ENCODE assay signal across 13 cellular contexts in the genomic region with DNA sequence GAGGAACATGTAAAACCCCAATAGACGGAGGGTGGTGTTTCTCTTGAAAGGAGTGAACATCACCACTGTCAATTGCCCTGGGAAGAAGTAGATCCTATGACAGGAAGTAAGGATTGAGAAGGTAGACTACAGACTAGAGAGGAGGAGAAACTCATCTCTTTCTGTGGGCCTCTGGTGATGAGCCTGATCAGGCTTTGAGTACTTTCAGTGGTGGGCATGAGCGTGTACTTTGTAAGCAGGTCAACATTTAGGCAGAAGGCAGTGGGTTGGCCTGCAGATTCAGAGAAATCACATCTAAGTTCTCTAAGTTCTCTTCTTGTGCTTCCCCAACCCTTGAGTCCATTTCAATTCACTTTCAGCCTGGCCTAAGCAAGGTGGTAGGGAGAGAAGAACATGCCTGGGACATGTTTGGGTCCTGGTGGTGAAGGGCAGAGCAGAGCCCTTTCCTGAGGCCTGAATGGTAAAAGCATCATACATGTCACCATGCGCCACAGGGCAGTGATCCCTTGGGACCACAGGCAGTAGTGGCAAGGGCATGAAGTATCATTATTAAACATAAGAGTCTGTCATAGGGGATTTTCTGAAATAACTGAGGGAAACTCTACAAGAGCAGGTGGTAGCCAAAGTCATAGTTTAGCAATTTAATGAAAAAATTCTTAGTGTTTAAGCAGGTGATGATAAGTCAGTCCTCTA. TPM values are rescaled to one million over a fixed set of nuclear protein-coding genes. Genes with fewer than 3 reads are reported as not detected.
DNase-seq lines count a peak whose midpoint lies in the region; ATAC-seq and TF ChIP-seq lines count a peak whose summit lies in the region.
"Had no signal": no experiment of that assay in that cellular context is flagged by ENCODE, and none has a peak within 500 bp of the region (broad histone marks: within the 10 kb centered on the region; RNA-seq: fewer than 3 reads in every experiment).

No MANE protein-coding gene starts in this region.

- no peaks in the 10 kb centered on the region for H3K4me1 ChIP-seq in right cardiac atrium (ENCODE audit: control insufficient read depth, insufficient read depth, low read length)

- H3K27me3 ChIP-seq in right cardiac atrium (ENCODE audit: control insufficient read depth, insufficient read depth) = no peaks in the 10 kb centered on the region

- H3K9me3 ChIP-seq in right cardiac atrium (ENCODE audit: control insufficient read depth, low read length) = no peaks in the 10 kb centered on the region

- H3K4me3 Mint-ChIP-seq in activated CD4-positive, alpha-beta memory T cell treated with anti-CD3 and anti-CD28 coated beads for 36 hours = no peak overlapping the region
- H3K4me3 Mint-ChIP-seq: activated T-cell treated with anti-CD3 and anti-CD28 coated beads, Interleukin-2, amount 50 U/mL, for 72 hours had no signal

- peaks cover 10% of the 10 kb centered on the region for H3K9me3 Mint-ChIP-seq in activated CD4-positive, alpha-beta memory T cell treated with anti-CD3 and anti-CD28 coated beads for 36 hours
- H3K9me3 Mint-ChIP-seq: activated T-cell treated with anti-CD3 and anti-CD28 coated beads, Interleukin-2, amount 50 U/mL, for 72 hours had no signal

- CTCF ChIA-PET in activated CD4-positive, alpha-beta memory T cell treated with anti-CD3 and anti-CD28 coated beads for 36 hours (lab: Charles Lee) = no interaction called here

- H3K4me1 Mint-ChIP-seq in activated CD4-positive, alpha-beta memory T cell treated with anti-CD3 and anti-CD28 coated beads for 36 hours (ENCODE audit: low read depth) = no peaks in the 10 kb centered on the region

- intact Hi-C loops in right cardiac atrium (cut with DNase I) (no loop called here), Right ventricle myocardium inferior (cut with DNase I) (no loop called here)
- intact Hi-C loops in activated CD4-positive, alpha-beta memory T cell treated with anti-CD3 and anti-CD28 coated beads for 36 hours (cut with micrococcal nuclease) = no loop called here

- TF ChIP-seq CTCF in foreskin fibroblast (IDR thresholded peaks at IDR 0.05; ENCODE audit: low read depth, low read length) = no peak

- H3K27ac ChIP-seq in right cardiac atrium (ENCODE audit: low read length) = peak overlapping the region; percentile 28
- H3K27ac ChIP-seq: VCaP had no signal

- H3K4me3 ChIP-seq in right cardiac atrium (ENCODE audit: low read length) (no peak overlapping the region), foreskin fibroblast (ENCODE audit: low read depth in 1 of 2, low read length in 2 of 2) (no peak overlapping the region)

- DNase-seq in right cardiac atrium (no peak), Right ventricle myocardium inferior (ENCODE audit: missing footprints) (no peak), foreskin fibroblast (no peak), HUDEP-2 (lab: John Stamatoyannopoulos, UW; ENCODE audit: unreplicated experiment in 76 of 76) (no peak), NCI-H82 (lab: John Stamatoyannopoulos, UW) (no peak)
- no peak for DNase-seq in activated CD4-positive, alpha-beta memory T cell treated with anti-CD3 and anti-CD28 coated beads for 36 hours
- DNase-seq: activated T-cell treated with anti-CD3 and anti-CD28 coated beads, Interleukin-2, amount 50 U/mL, for 72 hours; DMS79 treated with DMSO at 0.1 percent for 48 hours; NCI-H446 treated with DMSO at 0.1 percent for 48 hours had no signal

- peaks cover 2% of the 10 kb centered on the region for H3K27me3 Mint-ChIP-seq in activated CD4-positive, alpha-beta memory T cell treated with anti-CD3 and anti-CD28 coated beads for 36 hours

- no peak overlapping the region for H3K27ac Mint-ChIP-seq in activated CD4-positive, alpha-beta memory T cell treated with anti-CD3 and anti-CD28 coated beads for 36 hours
- H3K27ac Mint-ChIP-seq: activated T-cell treated with anti-CD3 and anti-CD28 coated beads, Interleukin-2, amount 50 U/mL, for 72 hours had no signal

- POLR2A ChIA-PET in activated CD4-positive, alpha-beta memory T cell treated with anti-CD3 and anti-CD28 coated beads for 36 hours (lab: Charles Lee) = no interaction called here

- ATAC-seq in right cardiac atrium (peak in 1 of 2 donors; percentile 25), Right ventricle myocardium inferior (no peak), GM21619 (IDR thresholded peaks at IDR 0.05; ENCODE audit: unreplicated experiment) (peak; percentile 67), HG03439 (IDR thresholded peaks at IDR 0.05; ENCODE audit: unreplicated experiment) (peak; percentile 58)

- 95% methylated on average over 3 of the region's 3 CpGs for WGBS in right cardiac atrium

- H3K36me3 Mint-ChIP-seq in activated CD4-positive, alpha-beta memory T cell treated with anti-CD3 and anti-CD28 coated beads for 36 hours = no peaks in the 10 kb centered on the region

RNA-seq across cellular contexts. Expression of gene ANKRD1, which starts 56.4 kb away (rescaled TPM):
- total RNA-seq in right cardiac atrium (1,000 to 10,000 TPM; 1,154 to 3,897 (median 2,224) TPM), Right ventricle myocardium inferior (2,249 TPM)
- polyA plus RNA-seq in right cardiac atrium = 4,109 TPM
- not detected for total RNA-seq in activated CD4-positive, alpha-beta memory T cell treated with anti-CD3 and anti-CD28 coated beads for 36 hours
- total RNA-seq: activated T-cell treated with anti-CD3 and anti-CD28 coated beads, Interleukin-2, amount 50 U/mL, for 72 hours; temporal lobe had no signal

Comparison
In these comparisons a context has a peak if more than half of its experiments do, and no peak if none do; other contexts are left out.
1. RNA of gene ANKRD1, which starts 56.4 kb away (total RNA-seq): 1,154 to 3,897 TPM in right cardiac atrium and 2,249 TPM in Right ventricle myocardium inferior (single experiment); not detected in activated CD4-positive, alpha-beta memory T cell treated with anti-CD3 and anti-CD28 coated beads for 36 hours; every median in the first group is over 1,000 times any median in the second.